12 cellular contexts compared by ENCODE assay signal in genomic region chr1:218349365-218350021, GRCh38. TPM values are rescaled to one million over a fixed set of nuclear protein-coding genes. Genes with fewer than 3 reads are reported as not detected.
DNase-seq lines count a peak whose midpoint lies in the region; ATAC-seq and TF ChIP-seq lines count a peak whose summit lies in the region.
"Had no signal": no experiment of that assay in that cellular context is flagged by ENCODE, and none has a peak within 500 bp of the region (broad histone marks: within the 10 kb centered on the region; RNA-seq: fewer than 3 reads in every experiment).

No MANE protein-coding gene starts in this region.

- H3K27ac Mint-ChIP-seq in CD8-positive, alpha-beta memory T cell = no peak overlapping the region
- no peak overlapping the region for H3K27ac Mint-ChIP-seq in activated CD8-positive, alpha-beta T cell treated with anti-CD3 and anti-CD28 coated beads, Interleukin-2, amount 10 ng/mL, durations not matched to agents 7 days and 5 days
- H3K27ac Mint-ChIP-seq: activated T-helper 2 cell treated with anti-CD3 and anti-CD28 coated beads, Interferon-gamma antibody, Interleukin-2, Interleukin-4, amounts not matched to agents 10 μg/mL and 5 μg/mL and 100 μg/mL, durations not matched to agents 14 hours and 24 hours and 36 hours had no signal

- in situ Hi-C loops in mammary epithelial cell (cut with MboI; ENCODE audit: low sequenced_read_pairs in 2 of 2) = loop anchor here (10.0 to 25.0 kb wide), 8 partner anchors 163 to 1463 kb away; no protein-coding TSS in a partner anchor

- H3K36me3 Mint-ChIP-seq in CD8-positive, alpha-beta memory T cell = no peaks in the 10 kb centered on the region
- H3K36me3 Mint-ChIP-seq in activated CD8-positive, alpha-beta T cell treated with anti-CD3 and anti-CD28 coated beads, Interleukin-2, amount 10 ng/mL, durations not matched to agents 7 days and 5 days (ENCODE audit: low read depth) = no peaks in the 10 kb centered on the region

- peaks cover 0 to 5% (median 0%) of the 10 kb centered on the region in 9 donors for H3K27me3 ChIP-seq in heart left ventricle
- no peaks in the 10 kb centered on the region for H3K27me3 ChIP-seq in mammary epithelial cell (ENCODE audit: insufficient read depth, low read length)
- peaks cover 4% of the 10 kb centered on the region for H3K27me3 ChIP-seq in muscle layer of duodenum (ENCODE audit: low read depth, low read length)
- no peaks in the 10 kb centered on the region for H3K27me3 ChIP-seq in upper lobe of right lung
- no peaks in the 10 kb centered on the region for H3K27me3 ChIP-seq in CD8-positive, alpha-beta memory T cell (ENCODE audit: insufficient read depth, low read length, poor library complexity, severe bottlenecking)

- BruUV-seq in mammary epithelial cell (replicated peaks; lab: Mats Ljungman, UMichigan) = no TSS peak

- DNase-seq in heart left ventricle (no peak), left cardiac atrium (no peak), mammary epithelial cell (no peak), upper lobe of right lung (no peak), caudate nucleus (lab: John Stamatoyannopoulos, UW) (no peak)
- DNase-seq in CD8-positive, alpha-beta memory T cell = no peak
- no peak for DNase-seq in activated CD8-positive, alpha-beta T cell treated with anti-CD3 and anti-CD28 coated beads, Interleukin-2, amount 10 ng/mL, durations not matched to agents 7 days and 5 days
- DNase-seq: glutamatergic neuron; NCI-H2081 treated with DMSO at 0.1 percent for 48 hours; stimulated activated CD4-positive, alpha-beta T cell treated with anti-CD3 and anti-CD28 coated beads, Interleukin-12 subunit alpha, Interleukin-12 subunit beta, amount 100 ng/mL, for 4 hours had no signal

- POLR2A ChIA-PET in CD8-positive, alpha-beta memory T cell (lab: Charles Lee) = no interaction called here
- POLR2A ChIA-PET in activated CD8-positive, alpha-beta T cell treated with anti-CD3 and anti-CD28 coated beads, Interleukin-2, amount 10 ng/mL, durations not matched to agents 7 days and 5 days (lab: Charles Lee) = no interaction called here

- H3K4me1 ChIP-seq in heart left ventricle = peaks cover 0 to 55% (median 19%) of the 10 kb centered on the region in 12 donors
- peaks cover 25% of the 10 kb centered on the region for H3K4me1 ChIP-seq in mammary epithelial cell (ENCODE audit: insufficient read depth, low read length)
- H3K4me1 ChIP-seq in muscle layer of duodenum (ENCODE audit: control insufficient read depth in 1 of 2, insufficient read depth in 2 of 2, low read length in 2 of 2) = peaks cover 0 to 15% of the 10 kb centered on the region in 2 donors
- H3K4me1 ChIP-seq in upper lobe of right lung = peaks cover 12% of the 10 kb centered on the region
- peaks cover 22% of the 10 kb centered on the region for H3K4me1 ChIP-seq in CD8-positive, alpha-beta memory T cell (ENCODE audit: insufficient read depth, low read length)

- dilution Hi-C loops in mammary epithelial cell (cut with HindIII; ENCODE audit: low sequenced_read_pairs) = loop anchor here (10.0 kb wide), 1 partner anchor 525 kb away; no protein-coding TSS in a partner anchor

- no peaks in the 10 kb centered on the region for H3K9me3 Mint-ChIP-seq in CD8-positive, alpha-beta memory T cell
- no peaks in the 10 kb centered on the region for H3K9me3 Mint-ChIP-seq in activated CD8-positive, alpha-beta T cell treated with anti-CD3 and anti-CD28 coated beads, Interleukin-2, amount 10 ng/mL, durations not matched to agents 7 days and 5 days (ENCODE audit: insufficient read depth)
- H3K9me3 Mint-ChIP-seq: activated T-helper 2 cell treated with anti-CD3 and anti-CD28 coated beads, Interferon-gamma antibody, Interleukin-2, Interleukin-4, amounts not matched to agents 10 μg/mL and 5 μg/mL and 100 μg/mL, durations not matched to agents 14 hours and 24 hours and 36 hours had no signal

- H3K4me2 ChIP-seq in mammary epithelial cell (ENCODE audit: insufficient read depth, low read depth, low read length) = peak overlapping the region; percentile 97

- H3K4me3 Mint-ChIP-seq in CD8-positive, alpha-beta memory T cell = no peak overlapping the region
- no peak overlapping the region for H3K4me3 Mint-ChIP-seq in activated CD8-positive, alpha-beta T cell treated with anti-CD3 and anti-CD28 coated beads, Interleukin-2, amount 10 ng/mL, durations not matched to agents 7 days and 5 days

- H3K9me3 ChIP-seq in heart left ventricle (no peaks in the 10 kb centered on the region), mammary epithelial cell (replicated peaks; ENCODE audit: insufficient read depth, low read length) (no peaks in the 10 kb centered on the region), muscle layer of duodenum (ENCODE audit: control insufficient read depth in 1 of 2, low read length in 2 of 2) (no peaks in the 10 kb centered on the region), upper lobe of right lung (no peaks in the 10 kb centered on the region)
- H3K9me3 ChIP-seq in CD8-positive, alpha-beta memory T cell (ENCODE audit: low read length) = no peaks in the 10 kb centered on the region

- TF ChIP-seq POLR2A in heart left ventricle (IDR thresholded peaks at IDR 0.05) = no peak

- TF ChIP-seq CTCF in heart left ventricle (IDR thresholded peaks at IDR 0.05) (no peak), mammary epithelial cell (conservative IDR thresholded peaks at IDR 0.05 in 1 of 2, IDR thresholded peaks at IDR 0.05 in 1 of 2; ENCODE audit: extremely low read depth in 1 of 2, insufficient read depth in 1 of 2, low read depth in 1 of 2, low read length in 2 of 2) (no peak), upper lobe of right lung (IDR thresholded peaks at IDR 0.05) (no peak)

- no peaks in the 10 kb centered on the region for H4K20me1 ChIP-seq in mammary epithelial cell (ENCODE audit: insufficient read depth, low read length)

- no peak overlapping the region for H2AFZ ChIP-seq in mammary epithelial cell (ENCODE audit: low read depth, low read length)

- peak overlapping the region; percentile 69 for H3K9ac ChIP-seq in mammary epithelial cell (ENCODE audit: insufficient read depth, low read length)

- CTCF ChIA-PET in mammary epithelial cell (lab: Charles Lee; ENCODE audit: low non-redundant PET) = no interaction called here
- CTCF ChIA-PET in CD8-positive, alpha-beta memory T cell (lab: Charles Lee) = no interaction called here
- CTCF ChIA-PET in activated CD8-positive, alpha-beta T cell treated with anti-CD3 and anti-CD28 coated beads, Interleukin-2, amount 10 ng/mL, durations not matched to agents 7 days and 5 days (lab: Charles Lee) = interaction anchor here (0.7 kb wide), 1 partner anchor 11 kb away, joined by 3 read pairs; no protein-coding TSS in a partner anchor

- H3K27ac ChIP-seq in heart left ventricle (peak overlapping the region in 10 of 12 donors; percentile 25 to 91 (median 85)), mammary epithelial cell (ENCODE audit: insufficient read depth, low read depth, low read length) (peak overlapping the region; percentile 88), muscle layer of duodenum (ENCODE audit: low read length) (peak overlapping the region; percentile 95), upper lobe of right lung (peak overlapping the region; percentile 73), caudate nucleus (ENCODE audit: low read depth, low read length) (no peak overlapping the region)
- H3K27ac ChIP-seq in CD8-positive, alpha-beta memory T cell (ENCODE audit: low read depth, low read length) = no peak overlapping the region

- ATAC-seq in heart left ventricle (no peak), left cardiac atrium (no peak), upper lobe of right lung (no peak)
- no peak for ATAC-seq in activated CD8-positive, alpha-beta T cell treated with anti-CD3 and anti-CD28 coated beads, Interleukin-2, amount 10 ng/mL, durations not matched to agents 7 days and 5 days

- WGBS in heart left ventricle, 4 donors = 61 to 71% (median 64%) methylated on average over 5 of the region's 5 CpGs
- 72% methylated on average over 5 of the region's 5 CpGs for WGBS in mammary epithelial cell (ENCODE audit: low coverage, missing lambda C conversion rate)

- H3K4me1 Mint-ChIP-seq in CD8-positive, alpha-beta memory T cell = peaks cover 32 to 51% (median 38%) of the 10 kb centered on the region in 3 donors
- H3K4me1 Mint-ChIP-seq in activated CD8-positive, alpha-beta T cell treated with anti-CD3 and anti-CD28 coated beads, Interleukin-2, amount 10 ng/mL, durations not matched to agents 7 days and 5 days (ENCODE audit: low read depth) = peaks cover 26% of the 10 kb centered on the region

- H3K4me3 ChIP-seq in heart left ventricle (peak overlapping the region in 6 of 12 donors; percentile 65 to 87 (median 79)), mammary epithelial cell (replicated peaks in 1 of 3; ENCODE audit: insufficient read depth in 1 of 3, low read depth in 2 of 3, low read length in 3 of 3) (peak overlapping the region; percentile 32 to 92 (median 81)), muscle layer of duodenum (ENCODE audit: low read depth in 1 of 2, low read length in 2 of 2) (peak overlapping the region; percentile 73 to 86), upper lobe of right lung (peak overlapping the region; percentile 70)
- H3K4me3 ChIP-seq in CD8-positive, alpha-beta memory T cell (ENCODE audit: low read length) = no peak overlapping the region

- intact Hi-C loops in heart left ventricle (cut with DNase I) (loop anchor here in 9 of 10 donors (5.0 to 10.0 kb wide), 12 partner anchors 108 to 1305 kb away; partner anchors contain the start of gene LYPLAL1 (in 4 of the 9)), left cardiac atrium (cut with DNase I) (loop anchor here (10.0 kb wide), 4 partner anchors 115 to 825 kb away; partner anchors contain the start of gene LYPLAL1 (in 1 of the 2)), mammary epithelial cell (cut with micrococcal nuclease) (loop anchor here (5.0 kb wide), 1 partner anchor 1038 kb away; no protein-coding TSS in a partner anchor), upper lobe of right lung (cut with DNase I) (no loop called here)

- H3K36me3 ChIP-seq in heart left ventricle = no peaks in the 10 kb centered on the region
- H3K36me3 ChIP-seq in mammary epithelial cell (ENCODE audit: insufficient read depth, low read length) = no peaks in the 10 kb centered on the region
- H3K36me3 ChIP-seq in muscle layer of duodenum (ENCODE audit: control insufficient read depth in 1 of 2, insufficient read depth in 2 of 2, low read length in 2 of 2) = no peaks in the 10 kb centered on the region
- H3K36me3 ChIP-seq in upper lobe of right lung = no peaks in the 10 kb centered on the region
- no peaks in the 10 kb centered on the region for H3K36me3 ChIP-seq in CD8-positive, alpha-beta memory T cell (ENCODE audit: insufficient read depth, low read length)

- peaks cover 5 to 15% of the 10 kb centered on the region in 2 donors for H3K27me3 Mint-ChIP-seq in CD8-positive, alpha-beta memory T cell
- peaks cover 43% of the 10 kb centered on the region for H3K27me3 Mint-ChIP-seq in activated CD8-positive, alpha-beta T cell treated with anti-CD3 and anti-CD28 coated beads, Interleukin-2, amount 10 ng/mL, durations not matched to agents 7 days and 5 days (ENCODE audit: low read depth)

- peaks cover 95% of the 10 kb centered on the region for H3K79me2 ChIP-seq in mammary epithelial cell (ENCODE audit: insufficient read depth, low read length)

RNA-seq across cellular contexts. Expression of gene TGFB2, which starts 4.4 kb away (rescaled TPM):
- total RNA-seq in heart left ventricle = 10 to 100 TPM in 4 of 9 donors, 1 to 10 TPM in 5; 1.6 to 23.6 (median 6.6) TPM
- 1 to 10 TPM in 1 of 2 donors, under 1 TPM in 1; 0.76 to 2.3 TPM for polyA plus RNA-seq in heart left ventricle
- total RNA-seq in left cardiac atrium = 1 to 10 TPM; 2.7 to 4.0 TPM
- total RNA-seq in mammary epithelial cell = 100 to 1,000 TPM in 1 of 2 donors, 10 to 100 TPM in 1; 39.6 to 120 TPM
- polyA plus RNA-seq in mammary epithelial cell = 10.9 TPM
- 35.6 TPM for polyA minus RNA-seq in mammary epithelial cell
- 19.8 TPM for total RNA-seq in upper lobe of right lung
- not detected for total RNA-seq in CD8-positive, alpha-beta memory T cell
- polyA plus RNA-seq in CD8-positive, alpha-beta memory T cell = not detected
- not detected for total RNA-seq in activated CD8-positive, alpha-beta T cell treated with anti-CD3 and anti-CD28 coated beads, Interleukin-2, amount 10 ng/mL, durations not matched to agents 7 days and 5 days
- total RNA-seq: activated T-helper 2 cell treated with anti-CD3 and anti-CD28 coated beads, Interferon-gamma antibody, Interleukin-2, Interleukin-4, amounts not matched to agents 10 μg/mL and 5 μg/mL and 100 μg/mL, durations not matched to agents 14 hours and 24 hours and 36 hours had no signal

Comparison
In these comparisons a context has a peak if more than half of its experiments do, and no peak if none do; other contexts are left out.
1. H3K27ac ChIP-seq: peak in heart left ventricle (10 of 12), mammary epithelial cell (single experiment), muscle layer of duodenum (single experiment) and upper lobe of right lung (single experiment); none in CD8-positive, alpha-beta memory T cell (single experiment) and caudate nucleus (single experiment).